18 cellular contexts compared by ENCODE assay signal in the genomic region with DNA sequence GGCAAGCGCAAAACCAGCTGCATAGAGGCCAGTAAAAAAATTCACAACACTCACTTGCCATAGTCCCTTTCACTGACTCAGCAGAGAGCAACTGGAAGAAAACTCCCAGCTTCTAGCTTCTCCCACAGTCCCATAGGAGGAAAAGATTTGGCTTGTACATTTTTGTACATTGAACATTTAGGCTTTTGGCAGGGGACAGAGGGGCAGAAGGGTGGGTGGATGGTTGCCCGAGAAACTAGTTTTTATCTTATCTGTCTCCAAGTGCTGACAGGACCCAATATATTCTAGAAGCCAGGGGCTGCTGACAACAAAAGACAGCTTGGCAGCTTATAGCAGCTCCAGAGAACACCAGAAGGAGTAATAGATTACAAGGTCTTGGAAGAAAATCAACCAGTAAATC.
A peak's percentile ranks its signal among the peaks of the same experiment; 100 is the strongest.
DNase-seq lines count a peak whose midpoint lies in the region; ATAC-seq and TF ChIP-seq lines count a peak whose summit lies in the region.
"Had no signal": no experiment of that assay in that cellular context is flagged by ENCODE, and none has a peak within 500 bp of the region (broad histone marks: within the 10 kb centered on the region; RNA-seq: fewer than 3 reads in every experiment).

No MANE protein-coding gene starts in this region.

- DNase-seq in NCI-H446 treated with DMSO at 0.1 percent for 48 hours (lab: John Stamatoyannopoulos, UW) (peak; percentile 61), amniotic epithelial cell (ENCODE audit: low read depth) (peak; percentile 34), fibroblast of pulmonary artery (ENCODE audit: low read depth) (peak; percentile 51), progenitor cell of endocrine pancreas (ENCODE audit: low spot score, unreplicated experiment) (no peak), DMS79 (lab: John Stamatoyannopoulos, UW) (no peak), G401 (ENCODE audit: low spot score) (no peak)
- DNase-seq: BE2C; CD4-positive, CD25-positive, alpha-beta regulatory T cell; GDM1; NCI-H1105; NCI-H2029 treated with DMSO at 0.1 percent for 48 hours; NCI-H345; NCI-H524 treated with DMSO at 0.1 percent for 48 hours; SHP77; SW 1271 had no signal

- H3K4me1 Mint-ChIP-seq in progenitor cell of endocrine pancreas (ENCODE audit: low read depth) = no peaks in the 10 kb centered on the region
- H3K4me1 Mint-ChIP-seq: CD4-positive, CD25-positive, alpha-beta regulatory T cell; IgD-negative memory B cell had no signal

- in situ Hi-C loops in G401 (cut with HindIII; ENCODE audit: low sequenced_read_pairs) = no loop called here

- no peak overlapping the region for H3K4me3 ChIP-seq in fibroblast of pulmonary artery (replicated peaks; ENCODE audit: low read depth, low read length)
- H3K4me3 ChIP-seq: A549 had no signal

- ATAC-seq in HG02970 (IDR thresholded peaks at IDR 0.05; ENCODE audit: low FRiP score, unreplicated experiment) = no peak
- ATAC-seq: A549 had no signal

- peak overlapping the region; percentile 86 for H3K27ac Mint-ChIP-seq in progenitor cell of endocrine pancreas
- H3K27ac Mint-ChIP-seq: CD4-positive, CD25-positive, alpha-beta regulatory T cell; IgD-negative memory B cell had no signal

- H3K4me3 Mint-ChIP-seq in progenitor cell of endocrine pancreas (ENCODE audit: low read depth) = no peak overlapping the region
- H3K4me3 Mint-ChIP-seq: CD4-positive, CD25-positive, alpha-beta regulatory T cell; IgD-negative memory B cell had no signal

- peaks cover 10% of the 10 kb centered on the region for H3K9me3 Mint-ChIP-seq in progenitor cell of endocrine pancreas (ENCODE audit: low read depth)

- H3K27me3 Mint-ChIP-seq in progenitor cell of endocrine pancreas = no peaks in the 10 kb centered on the region
- H3K27me3 Mint-ChIP-seq: CD4-positive, CD25-positive, alpha-beta regulatory T cell; IgD-negative memory B cell had no signal

- TF ChIP-seq CTCF in fibroblast of pulmonary artery (IDR thresholded peaks at IDR 0.05; ENCODE audit: low read length, missing control alignments) (no peak), progenitor cell of endocrine pancreas (IDR thresholded peaks at IDR 0.05; ENCODE audit: unreplicated experiment) (no peak)

- no peaks in the 10 kb centered on the region for H3K36me3 Mint-ChIP-seq in progenitor cell of endocrine pancreas (ENCODE audit: insufficient read depth)
- H3K36me3 Mint-ChIP-seq: CD4-positive, CD25-positive, alpha-beta regulatory T cell; IgD-negative memory B cell had no signal

Comparison
In these comparisons a context has a peak if more than half of its experiments do, and no peak if none do; other contexts are left out.
1. DNase-seq: peak in NCI-H446 treated with DMSO at 0.1 percent for 48 hours (single experiment), amniotic epithelial cell (single experiment) and fibroblast of pulmonary artery (single experiment); none in progenitor cell of endocrine pancreas (single experiment), DMS79 (single experiment) and G401 (single experiment).